8 cellular contexts compared by ENCODE assay signal in the genomic region with DNA sequence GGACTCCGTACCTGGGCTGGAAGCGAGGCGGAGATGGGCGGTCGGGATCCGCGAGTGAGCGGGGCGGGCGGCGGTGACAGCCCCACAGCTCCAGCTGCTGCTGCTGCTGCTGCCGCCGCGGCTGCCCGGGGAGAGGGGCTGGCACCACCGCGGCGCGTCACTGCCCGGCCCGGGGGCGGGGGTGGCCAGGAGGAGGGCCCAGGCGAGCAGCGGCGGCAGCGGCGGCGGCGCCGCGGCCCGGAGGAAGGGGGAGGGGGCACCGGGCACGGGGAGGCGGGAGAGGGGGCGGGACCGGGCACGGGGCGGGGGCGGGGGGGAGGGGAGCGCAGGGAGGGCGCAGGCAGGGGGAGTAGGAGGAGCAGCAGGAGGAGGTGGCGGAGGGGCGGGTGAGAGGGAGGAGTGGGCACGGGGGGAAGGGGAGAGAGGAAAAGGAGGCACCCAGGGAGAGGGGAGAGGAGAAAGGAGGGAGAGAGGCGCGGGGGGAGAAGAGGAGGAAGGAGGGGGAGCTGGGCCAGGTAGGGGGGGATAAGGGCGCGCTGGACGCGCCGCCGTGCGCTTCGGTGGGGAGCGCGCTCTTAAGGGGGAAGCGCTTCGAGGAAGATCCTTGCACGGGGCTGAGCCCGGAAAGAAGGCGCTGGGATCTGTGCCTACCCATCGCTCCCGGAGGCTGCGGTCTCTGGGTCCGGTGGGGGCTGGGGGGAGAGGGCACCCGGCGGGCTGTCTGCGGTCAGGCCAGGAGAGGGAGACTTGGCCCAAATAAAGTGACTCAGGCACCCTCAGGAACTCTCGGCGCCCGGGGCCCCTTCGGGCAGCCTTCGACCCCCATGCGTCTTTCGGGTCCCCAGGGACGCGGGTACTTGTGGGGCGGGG.
DNase-seq lines count a peak whose midpoint lies in the region; ATAC-seq and TF ChIP-seq lines count a peak whose summit lies in the region.

No MANE protein-coding gene starts in this region.

- H3K27me3 ChIP-seq in brain microvascular endothelial cell (replicated peaks) (no peaks in the 10 kb centered on the region), iPS-20b (ENCODE audit: insufficient read depth, low read length) (peaks cover 8% of the 10 kb centered on the region), skeletal muscle satellite cell (ENCODE audit: control insufficient read depth, insufficient read depth, low read length) (peaks cover 26% of the 10 kb centered on the region)

- H3K4me2 ChIP-seq in skeletal muscle satellite cell (ENCODE audit: low read length): peak overlapping the region; percentile 89

- peak overlapping the region; percentile 61 for H3K4me3 ChIP-seq in GM12865 (ENCODE audit: low read depth, low read length)
- H3K4me3 ChIP-seq in brain microvascular endothelial cell (ENCODE audit: low read depth, low read length): peak overlapping the region; percentile 79
- peak overlapping the region; percentile 90 for H3K4me3 ChIP-seq in iPS-20b (ENCODE audit: low read length)
- peak overlapping the region; percentile 73 for H3K4me3 ChIP-seq in skeletal muscle satellite cell (ENCODE audit: low read length)

- H3K4me1 ChIP-seq in iPS-20b (ENCODE audit: insufficient read depth, low read length): peaks cover 31% of the 10 kb centered on the region; the same call in 1 of the 2 replicates
- no peaks in the 10 kb centered on the region for H3K4me1 ChIP-seq in skeletal muscle satellite cell (ENCODE audit: control insufficient read depth, insufficient read depth, low read length)

- H3K9me3 ChIP-seq in iPS-20b (ENCODE audit: insufficient read depth, low read depth, low read length) (no peaks in the 10 kb centered on the region), skeletal muscle satellite cell (replicated peaks; ENCODE audit: low read length) (no peaks in the 10 kb centered on the region)

- no peaks in the 10 kb centered on the region for H3K36me3 ChIP-seq in brain microvascular endothelial cell (replicated peaks)
- H3K36me3 ChIP-seq in iPS-20b (ENCODE audit: insufficient read depth, low read depth, low read length): peaks cover 7% of the 10 kb centered on the region; the same call in 1 of the 2 replicates
- no peaks in the 10 kb centered on the region for H3K36me3 ChIP-seq in skeletal muscle satellite cell (ENCODE audit: insufficient read depth, low read length)

- peak overlapping the region; percentile 94; the same call in 1 of the 2 replicates for H3K9ac ChIP-seq in iPS-20b (ENCODE audit: low read depth, low read length)
- H3K9ac ChIP-seq in skeletal muscle satellite cell (ENCODE audit: low read depth, low read length): peak overlapping the region; percentile 25

- in situ Hi-C loops in brain microvascular endothelial cell (cut with HindIII; ENCODE audit: low pct_ligation_motif_present, low sequenced_read_pairs): no loop called here

- H3K27ac ChIP-seq in brain microvascular endothelial cell: peak overlapping the region; percentile 70
- peak overlapping the region; percentile 71 for H3K27ac ChIP-seq in iPS-20b (ENCODE audit: low read length)

- DNase-seq in GM12865 (ENCODE audit: low read depth) (no peak), NCI-H2029 (lab: John Stamatoyannopoulos, UW) (peak; percentile 86), UCSD-AML1 (lab: John Stamatoyannopoulos, UW; ENCODE audit: unreplicated experiment) (peak; percentile 90), brain microvascular endothelial cell (peak; percentile 49)

- ATAC-seq in HG03175 (IDR thresholded peaks at IDR 0.05; ENCODE audit: unreplicated experiment) (no peak), GM21526 (IDR thresholded peaks at IDR 0.05; ENCODE audit: low FRiP score, unreplicated experiment) (no peak)

- TF ChIP-seq CTCF in GM12865 (IDR thresholded peaks at IDR 0.05; ENCODE audit: insufficient read depth, low read depth, low read length, missing control alignments) (no peak), brain microvascular endothelial cell (IDR thresholded peaks at IDR 0.05; ENCODE audit: low read depth, low read length, missing control alignments) (no peak)
